Comparison of ENCODE assay signal across 17 cellular contexts in the genomic region with DNA sequence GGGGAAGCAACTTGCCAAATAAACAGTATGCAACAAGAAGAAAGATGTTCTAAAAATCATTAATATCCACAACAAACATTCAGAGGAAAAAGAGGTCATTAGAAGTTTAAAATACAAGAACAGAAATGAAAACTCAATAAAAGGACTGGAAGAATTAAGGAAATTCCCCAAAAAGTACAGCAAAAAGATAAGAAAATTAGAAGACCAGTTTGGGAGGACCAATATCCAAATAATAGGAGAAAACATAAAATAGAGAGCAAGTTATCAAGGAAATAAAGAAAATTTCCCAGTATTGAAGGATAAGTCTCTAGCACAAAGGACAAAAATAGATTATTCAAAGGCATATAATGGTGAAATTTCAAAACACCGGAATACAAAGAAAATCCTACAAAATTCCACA. TPM values are rescaled to one million over a fixed set of nuclear protein-coding genes. Genes with fewer than 3 reads are reported as not detected.
DNase-seq lines count a peak whose midpoint lies in the region; ATAC-seq and TF ChIP-seq lines count a peak whose summit lies in the region.
"Had no signal": no experiment of that assay in that cellular context is flagged by ENCODE, and none has a peak within 500 bp of the region (broad histone marks: within the 10 kb centered on the region; RNA-seq: fewer than 3 reads in every experiment).

No MANE protein-coding gene starts in this region.

- peaks cover 33% of the 10 kb centered on the region for H3K36me3 Mint-ChIP-seq in activated CD4-positive, alpha-beta T cell treated with anti-CD3 and anti-CD28 coated beads for 36 hours (ENCODE audit: low read depth)
- H3K36me3 Mint-ChIP-seq in CD8-positive, alpha-beta memory T cell = peaks cover 0 to 32% (median 1%) of the 10 kb centered on the region in 3 donors
- peaks cover 56% of the 10 kb centered on the region for H3K36me3 Mint-ChIP-seq in activated T-helper 17 cell treated with anti-CD3 and anti-CD28 coated beads, Interleukin-2, amount 50 U/mL, for 72 hours (ENCODE audit: low read depth)
- no peaks in the 10 kb centered on the region for H3K36me3 Mint-ChIP-seq in natural killer cell

- no peak overlapping the region for H3K27ac ChIP-seq in CD8-positive, alpha-beta memory T cell (ENCODE audit: low read depth, low read length)
- H3K27ac ChIP-seq: GM23248, SJSA1 had no signal

- no peak overlapping the region for H3K4me3 Mint-ChIP-seq in activated CD4-positive, alpha-beta T cell treated with anti-CD3 and anti-CD28 coated beads for 36 hours
- H3K4me3 Mint-ChIP-seq in CD8-positive, alpha-beta memory T cell = peak overlapping the region in 5 of 7 donors; percentile 43 to 58 (median 49)
- H3K4me3 Mint-ChIP-seq in activated T-helper 17 cell treated with anti-CD3 and anti-CD28 coated beads, Interleukin-2, amount 50 U/mL, for 72 hours = peak overlapping the region; percentile 35
- H3K4me3 Mint-ChIP-seq in natural killer cell = peak overlapping the region; percentile 10

- no peaks in the 10 kb centered on the region for H3K9me3 ChIP-seq in CD8-positive, alpha-beta memory T cell (ENCODE audit: low read length)
- H3K9me3 ChIP-seq: SJSA1, thoracic aorta had no signal

- H3K27ac Mint-ChIP-seq in activated CD4-positive, alpha-beta T cell treated with anti-CD3 and anti-CD28 coated beads for 36 hours = peak overlapping the region; percentile 55
- H3K27ac Mint-ChIP-seq in CD8-positive, alpha-beta memory T cell = peak overlapping the region; percentile 52 to 96 (median 86)
- peak overlapping the region; percentile 41 for H3K27ac Mint-ChIP-seq in activated T-helper 17 cell treated with anti-CD3 and anti-CD28 coated beads, Interleukin-2, amount 50 U/mL, for 72 hours
- peak overlapping the region; percentile 95 to 96 for H3K27ac Mint-ChIP-seq in natural killer cell

- no peak for ATAC-seq in activated CD4-positive, alpha-beta T cell treated with anti-CD3 and anti-CD28 coated beads for 36 hours
- no peak for ATAC-seq in activated T-helper 17 cell treated with anti-CD3 and anti-CD28 coated beads, Interleukin-2, amount 50 U/mL, for 72 hours (replicated peaks)
- ATAC-seq in natural killer cell = no peak
- ATAC-seq: PC-3 had no signal

- intact Hi-C loops in activated CD4-positive, alpha-beta T cell treated with anti-CD3 and anti-CD28 coated beads for 36 hours (cut with DNase I, micrococcal nuclease) = no loop called here
- intact Hi-C loops in natural killer cell (cut with micrococcal nuclease) = no loop called here

- no peak for DNase-seq in activated CD4-positive, alpha-beta T cell treated with anti-CD3 and anti-CD28 coated beads for 36 hours
- no peak for DNase-seq in activated CD4-positive, alpha-beta T cell treated with anti-CD3 and anti-CD28 coated beads, Interleukin-2, amount 50 U/mL, for 1 hour
- no peak for DNase-seq in CD8-positive, alpha-beta memory T cell
- DNase-seq in natural killer cell (no peak), hepatic stellate cell (ENCODE audit: low spot score) (no peak), GF-D8 (lab: John Stamatoyannopoulos, UW) (no peak), GM03348 (ENCODE audit: low spot score) (no peak)
- DNase-seq: activated effector memory CD4-positive, alpha-beta T cell treated with anti-CD3 and anti-CD28 coated beads, Interleukin-2, amount 50 U/mL, for 16 hours; GM23248; hippocampal formation; NCI-H1436; NCI-H748 treated with DMSO at 0.1 percent for 48 hours; spleen had no signal

- POLR2A ChIA-PET in activated CD4-positive, alpha-beta T cell treated with anti-CD3 and anti-CD28 coated beads for 36 hours (lab: Charles Lee) = interaction anchor here (1.6 kb wide), 1 partner anchor 40 kb away, joined by 4 read pairs; the partner anchor contains the start of genes HDAC3 and RELL2
- POLR2A ChIA-PET in CD8-positive, alpha-beta memory T cell (lab: Charles Lee) = no interaction called here

- H3K4me3 ChIP-seq in CD8-positive, alpha-beta memory T cell (ENCODE audit: low read length) = no peak overlapping the region
- H3K4me3 ChIP-seq: GM23248, SJSA1, spleen, thoracic aorta had no signal

- H3K27me3 ChIP-seq in CD8-positive, alpha-beta memory T cell (ENCODE audit: insufficient read depth, low read length, poor library complexity, severe bottlenecking) = no peaks in the 10 kb centered on the region
- H3K27me3 ChIP-seq: SJSA1, spleen had no signal

- H3K36me3 ChIP-seq in CD8-positive, alpha-beta memory T cell (ENCODE audit: insufficient read depth, low read length) = no peaks in the 10 kb centered on the region
- H3K36me3 ChIP-seq: thoracic aorta had no signal

- peaks cover 70% of the 10 kb centered on the region for H3K4me1 Mint-ChIP-seq in activated CD4-positive, alpha-beta T cell treated with anti-CD3 and anti-CD28 coated beads for 36 hours
- peaks cover 73 to 86% (median 83%) of the 10 kb centered on the region in 3 donors for H3K4me1 Mint-ChIP-seq in CD8-positive, alpha-beta memory T cell
- peaks cover 47% of the 10 kb centered on the region for H3K4me1 Mint-ChIP-seq in activated T-helper 17 cell treated with anti-CD3 and anti-CD28 coated beads, Interleukin-2, amount 50 U/mL, for 72 hours
- H3K4me1 Mint-ChIP-seq in natural killer cell = peaks cover 68 to 69% of the 10 kb centered on the region in 2 donors

- no peaks in the 10 kb centered on the region for H3K9me3 Mint-ChIP-seq in activated CD4-positive, alpha-beta T cell treated with anti-CD3 and anti-CD28 coated beads for 36 hours (ENCODE audit: low read depth)
- H3K9me3 Mint-ChIP-seq in CD8-positive, alpha-beta memory T cell = peaks cover 0 to 4% (median 0%) of the 10 kb centered on the region in 5 donors
- H3K9me3 Mint-ChIP-seq in activated T-helper 17 cell treated with anti-CD3 and anti-CD28 coated beads, Interleukin-2, amount 50 U/mL, for 72 hours = no peaks in the 10 kb centered on the region
- H3K9me3 Mint-ChIP-seq in natural killer cell = no peaks in the 10 kb centered on the region

- H3K27me3 Mint-ChIP-seq in activated CD4-positive, alpha-beta T cell treated with anti-CD3 and anti-CD28 coated beads for 36 hours = no peaks in the 10 kb centered on the region
- no peaks in the 10 kb centered on the region for H3K27me3 Mint-ChIP-seq in CD8-positive, alpha-beta memory T cell
- H3K27me3 Mint-ChIP-seq in activated T-helper 17 cell treated with anti-CD3 and anti-CD28 coated beads, Interleukin-2, amount 50 U/mL, for 72 hours = no peaks in the 10 kb centered on the region
- no peaks in the 10 kb centered on the region for H3K27me3 Mint-ChIP-seq in natural killer cell (ENCODE audit: low read depth in 2 of 2)

- TF ChIP-seq CTCF in natural killer cell (IDR thresholded peaks at IDR 0.05) = no peak

- CTCF ChIA-PET in activated CD4-positive, alpha-beta T cell treated with anti-CD3 and anti-CD28 coated beads for 36 hours (lab: Charles Lee) = interaction anchor here (0.9 to 2.8 kb wide), 8 partner anchors 10 to 57 kb away, joined by 3 to 18 read pairs (median 8); partner anchors contain the start of genes DIAPH1, HDAC3 and RELL2
- CTCF ChIA-PET in CD8-positive, alpha-beta memory T cell (lab: Charles Lee) = interaction anchor here (2.8 to 14.7 kb wide), 2 partner anchors 20 to 33 kb away, joined by 8 to 175 read pairs; partner anchors contain the start of gene DIAPH1

- H3K4me1 ChIP-seq in CD8-positive, alpha-beta memory T cell (ENCODE audit: insufficient read depth, low read length) = peaks cover 65% of the 10 kb centered on the region
- H3K4me1 ChIP-seq: SJSA1 had no signal

RNA-seq across cellular contexts. Expression of gene DIAPH1, which starts 21.9 kb away (rescaled TPM):
- total RNA-seq in activated CD4-positive, alpha-beta T cell treated with anti-CD3 and anti-CD28 coated beads for 36 hours = 100 to 1,000 TPM; 185 to 212 TPM
- total RNA-seq in CD8-positive, alpha-beta memory T cell = 100 to 1,000 TPM; 212 to 217 TPM
- 151 TPM for polyA plus RNA-seq in CD8-positive, alpha-beta memory T cell
- 100 to 1,000 TPM; 186 to 268 TPM for total RNA-seq in activated T-helper 17 cell treated with anti-CD3 and anti-CD28 coated beads, Interleukin-2, amount 50 U/mL, for 72 hours
- total RNA-seq in natural killer cell = 100 to 1,000 TPM; 410 to 456 (median 419) TPM

RNA-seq across cellular contexts. Expression of gene HDAC3, which starts 39.8 kb away (rescaled TPM):
- 10 to 100 TPM; 85.9 to 88.6 TPM for total RNA-seq in activated CD4-positive, alpha-beta T cell treated with anti-CD3 and anti-CD28 coated beads for 36 hours
- total RNA-seq in CD8-positive, alpha-beta memory T cell = 10 to 100 TPM; 74.8 to 78.6 TPM
- polyA plus RNA-seq in CD8-positive, alpha-beta memory T cell = 92.8 TPM
- 100 to 1,000 TPM; 123 to 174 TPM for total RNA-seq in activated T-helper 17 cell treated with anti-CD3 and anti-CD28 coated beads, Interleukin-2, amount 50 U/mL, for 72 hours
- 10 to 100 TPM; 66.0 to 85.7 (median 74.7) TPM for total RNA-seq in natural killer cell

RNA-seq across cellular contexts. Expression of gene RELL2, which starts 39.9 kb away (rescaled TPM):
- 10 to 100 TPM; 24.3 to 27.8 TPM for total RNA-seq in activated CD4-positive, alpha-beta T cell treated with anti-CD3 and anti-CD28 coated beads for 36 hours
- 10 to 100 TPM; 24.8 to 26.2 TPM for total RNA-seq in CD8-positive, alpha-beta memory T cell
- 3.7 TPM for polyA plus RNA-seq in CD8-positive, alpha-beta memory T cell
- total RNA-seq in activated T-helper 17 cell treated with anti-CD3 and anti-CD28 coated beads, Interleukin-2, amount 50 U/mL, for 72 hours = 10 to 100 TPM; 16.5 to 29.9 TPM
- 1 to 10 TPM; 5.7 to 6.6 (median 6.1) TPM for total RNA-seq in natural killer cell

RNA-seq across cellular contexts. Expression of gene FCHSD1, which starts 54.4 kb away (rescaled TPM):
- 10 to 100 TPM; 28.2 to 32.9 TPM for total RNA-seq in activated CD4-positive, alpha-beta T cell treated with anti-CD3 and anti-CD28 coated beads for 36 hours
- total RNA-seq in CD8-positive, alpha-beta memory T cell = 10 to 100 TPM; 31.1 to 33.7 TPM
- 14.6 TPM for polyA plus RNA-seq in CD8-positive, alpha-beta memory T cell
- 100 to 1,000 TPM in 1 of 2 donors, 10 to 100 TPM in 1; 38.7 to 113 TPM for total RNA-seq in activated T-helper 17 cell treated with anti-CD3 and anti-CD28 coated beads, Interleukin-2, amount 50 U/mL, for 72 hours
- total RNA-seq in natural killer cell = 100 to 1,000 TPM; 134 to 155 (median 147) TPM

Comparison
In these comparisons a context has a peak if more than half of its experiments do, and no peak if none do; other contexts are left out.
1. H3K27ac Mint-ChIP-seq: peak in every context shown above with its lines; median percentile 96 in natural killer cell; 86 in CD8-positive, alpha-beta memory T cell; 55 in activated CD4-positive, alpha-beta T cell treated with anti-CD3 and anti-CD28 coated beads for 36 hours; 41 in activated T-helper 17 cell treated with anti-CD3 and anti-CD28 coated beads, Interleukin-2, amount 50 U/mL, for 72 hours.